Comparison of ENCODE assay signal across 8 cellular contexts in genomic region chr11:6681949-6682348, GRCh38. TPM values are rescaled to one million over a fixed set of nuclear protein-coding genes. Genes with fewer than 3 reads are reported as not detected.
DNase-seq lines count a peak whose midpoint lies in the region; ATAC-seq and TF ChIP-seq lines count a peak whose summit lies in the region.

No MANE protein-coding gene starts in this region.

- POLR2A ChIA-PET in AG04450 (lab: Yijun Ruan, JAX), result interaction anchor here (2.3 to 3.1 kb wide), 2 partner anchors 61 to 70 kb away, joined by 7 to 13 read pairs; partner anchors contain the start of gene TAF10

- H3K4me3 ChIP-seq in AG04450 (ENCODE audit: low read depth, low read length) (peak overlapping the region; percentile 100), HFF-Myc (replicated peaks; ENCODE audit: low read depth, low read length) (peak overlapping the region; percentile 85), astrocyte of the spinal cord (ENCODE audit: low read depth, low read length) (peak overlapping the region; percentile 98), mononuclear cell (ENCODE audit: low read length) (peak overlapping the region; percentile 99)

- no peaks in the 10 kb centered on the region for H3K27me3 ChIP-seq in AG04450 (ENCODE audit: control insufficient read depth, insufficient read depth, low read length)
- no peaks in the 10 kb centered on the region for H3K27me3 ChIP-seq in mononuclear cell (ENCODE audit: insufficient read depth, low read length)

- in situ Hi-C loops in astrocyte of the spinal cord (cut with HindIII; ENCODE audit: low sequenced_read_pairs), result no loop called here

- H3K9me3 ChIP-seq in AG04450 (ENCODE audit: control insufficient read depth, insufficient read depth, low read length) (no peaks in the 10 kb centered on the region), mononuclear cell (ENCODE audit: low read depth, low read length) (no peaks in the 10 kb centered on the region)

- peaks cover 20% of the 10 kb centered on the region for H3K4me1 ChIP-seq in mononuclear cell (ENCODE audit: insufficient read depth, low read length)

- H3K27ac ChIP-seq in AG04450 (ENCODE audit: low read depth, low read length), result no peak overlapping the region

- DNase-seq in AG04450 (ENCODE audit: low read depth, low spot score), result no peak
- DNase-seq in HFF-Myc (ENCODE audit: extremely low read depth, low read depth), result no peak
- peak; percentile 10 for DNase-seq in astrocyte of the spinal cord (ENCODE audit: low read depth, low spot score)
- no peak for DNase-seq in SKM-1 treated with dmso at 0.1 percent for 144 hours (lab: John Stamatoyannopoulos, UW; ENCODE audit: unreplicated experiment)
- no peak for DNase-seq in iPS-NIHi11 (ENCODE audit: low spot score)

- TF ChIP-seq CTCF in AG04450 (IDR thresholded peaks at IDR 0.05; ENCODE audit: low read depth, low read length), result no peak
- TF ChIP-seq CTCF in HFF-Myc (IDR thresholded peaks at IDR 0.05; ENCODE audit: low read depth, low read length, missing control alignments), result no peak
- TF ChIP-seq CTCF in astrocyte of the spinal cord (IDR thresholded peaks at IDR 0.05; ENCODE audit: low read depth, low read length), result no peak

- CTCF ChIA-PET in AG04450 (lab: Charles Lee), result interaction anchor here (0.6 to 5.5 kb wide), 7 partner anchors 8 to 303 kb away, joined by 3 to 56 read pairs (median 10); no protein-coding TSS in a partner anchor

- ATAC-seq in HG02870 (IDR thresholded peaks at IDR 0.05; ENCODE audit: unreplicated experiment) (no peak), HG03039 (IDR thresholded peaks at IDR 0.05; ENCODE audit: unreplicated experiment) (no peak)

RNA-seq across cellular contexts. Expression of gene MRPL17, which starts 1.2 kb away (rescaled TPM):
- polyA plus RNA-seq in AG04450 (2011; rRNA removed), result 63.3 and 69.1 TPM in 2 replicates
- polyA minus RNA-seq in AG04450 (2011; rRNA and poly(A)+ RNA removed), result 36.0 and 40.3 TPM in 2 replicates
- 9.0 TPM for total RNA-seq in mononuclear cell

RNA-seq across cellular contexts. Expression of gene DCHS1, which starts 26.3 kb away (rescaled TPM):
- polyA plus RNA-seq in AG04450 (2011; rRNA removed), result 8.7 and 11.2 TPM in 2 replicates
- polyA minus RNA-seq in AG04450 (2011; rRNA and poly(A)+ RNA removed), result 24.9 and 30.7 TPM in 2 replicates
- total RNA-seq in mononuclear cell, result 3.8 TPM
